21 cellular contexts compared by ENCODE assay signal in the genomic region with DNA sequence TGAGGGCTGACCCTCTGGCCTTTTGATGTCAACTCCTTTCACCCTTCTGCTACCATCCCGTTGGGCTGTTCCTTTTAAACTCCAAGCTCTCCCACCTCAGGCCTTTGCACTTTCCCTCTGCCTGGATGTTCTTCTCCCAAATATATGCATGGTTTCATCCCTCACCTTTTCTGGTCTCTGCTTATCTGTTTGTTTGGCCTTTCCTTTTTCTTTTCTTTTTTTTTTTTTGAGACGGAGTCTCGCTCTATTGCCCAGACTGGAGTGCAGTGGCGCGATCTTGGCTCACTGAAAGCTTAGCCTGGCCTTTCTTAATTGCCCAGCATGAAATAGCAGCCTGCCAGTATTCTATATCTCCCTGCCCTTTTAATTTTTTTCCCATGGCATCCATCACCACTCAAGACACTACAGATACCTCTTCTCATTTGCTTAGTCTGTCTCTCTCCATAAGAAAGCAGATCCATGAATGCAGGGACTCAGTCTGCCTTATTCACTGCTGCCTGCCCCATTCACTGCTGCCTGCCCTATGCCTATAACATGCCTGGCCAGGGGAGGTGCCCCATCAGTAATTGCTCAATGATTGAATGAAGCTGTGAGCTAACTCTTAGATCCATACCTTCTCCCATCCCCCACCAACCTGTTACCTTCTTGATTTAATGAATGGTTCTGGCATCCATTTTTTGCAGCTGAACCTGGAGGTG.
"Had no signal": no experiment of that assay in that cellular context is flagged by ENCODE, and none has a peak within 500 bp of the region (broad histone marks: within the 10 kb centered on the region; RNA-seq: fewer than 3 reads in every experiment).

No MANE protein-coding gene starts in this region.

- H3K27me3 Mint-ChIP-seq: activated naive CD8-positive, alpha-beta T cell; progenitor cell of endocrine pancreas; stimulated activated naive B cell treated with anti-CD40 and anti-IgM and Interleukin-4, amounts not matched to agents 10 μg/mL and 1 μg/mL and 100 μg/mL, for 72 hours; T-cell; type B pancreatic cell had no signal

- H3K27me3 ChIP-seq: adrenal gland, ascending aorta, brain microvascular endothelial cell, esophagus muscularis mucosa, sigmoid colon had no signal

- H3K4me3 Mint-ChIP-seq: activated naive CD8-positive, alpha-beta T cell; activated T-cell treated with anti-CD3 and anti-CD28 coated beads, Interleukin-2, amount 50 U/mL, for 72 hours; stimulated activated naive B cell treated with anti-CD40 and anti-IgM and Interleukin-4, amounts not matched to agents 10 μg/mL and 1 μg/mL and 100 μg/mL, for 72 hours; T-cell; T-helper 2 cell treated with Interferon-gamma antibody and Interleukin-4, amounts not matched to agents 5 μg/mL and 100 μg/mL, for 36 hours; type B pancreatic cell had no signal

- DNase-seq: activated CD4-positive, alpha-beta T cell treated with anti-CD3 and anti-CD28 coated beads, Interleukin-2, amount 50 U/mL, for 4 hours; activated effector memory CD4-positive, alpha-beta T cell treated with anti-CD3 and anti-CD28 coated beads, Interleukin-2, amount 50 U/mL, for 16 hours; activated T-cell treated with anti-CD3 and anti-CD28 coated beads, Interleukin-2, amount 50 U/mL, for 72 hours; adrenal gland; brain microvascular endothelial cell; central memory CD4-positive, alpha-beta T cell; effector memory CD4-positive, alpha-beta T cell; hippocampal formation; left ventricle myocardium inferior; retina; sigmoid colon; stimulated activated CD4-positive, alpha-beta T cell treated with anti-CD3 and anti-CD28 coated beads, Interleukin-15, amount 100 ng/mL, for 24 hours; stimulated activated naive B cell treated with anti-CD40 and anti-IgM and Interleukin-4, amounts not matched to agents 10 μg/mL and 1 μg/mL and 100 μg/mL, for 72 hours; T-cell had no signal

- ATAC-seq: activated T-cell treated with anti-CD3 and anti-CD28 coated beads, Interleukin-2, amount 50 U/mL, for 72 hours; stimulated activated naive B cell treated with anti-CD40 and anti-IgM and Interleukin-4, amounts not matched to agents 10 μg/mL and 1 μg/mL and 100 μg/mL, for 72 hours; T-cell had no signal

- H3K27ac Mint-ChIP-seq: activated naive CD8-positive, alpha-beta T cell; progenitor cell of endocrine pancreas; T-cell; T-helper 2 cell treated with Interferon-gamma antibody and Interleukin-4, amounts not matched to agents 5 μg/mL and 100 μg/mL, for 36 hours; type B pancreatic cell had no signal

- H3K4me3 ChIP-seq: adrenal gland, ascending aorta, esophagus muscularis mucosa, left ventricle myocardium inferior, sigmoid colon, smooth muscle cell had no signal

- H3K4me1 Mint-ChIP-seq: T-cell had no signal

- H3K9me3 ChIP-seq: adrenal gland, ascending aorta, esophagus muscularis mucosa, left ventricle myocardium inferior, sigmoid colon had no signal

- H3K4me1 ChIP-seq: adrenal gland, ascending aorta, esophagus muscularis mucosa, left ventricle myocardium inferior, sigmoid colon had no signal

- H3K27ac ChIP-seq: adrenal gland, ascending aorta, brain microvascular endothelial cell, esophagus muscularis mucosa, left ventricle myocardium inferior, sigmoid colon had no signal

- H3K9me3 Mint-ChIP-seq: activated T-cell treated with anti-CD3 and anti-CD28 coated beads, Interleukin-2, amount 50 U/mL, for 72 hours; stimulated activated naive B cell treated with anti-CD40 and anti-IgM and Interleukin-4, amounts not matched to agents 10 μg/mL and 1 μg/mL and 100 μg/mL, for 72 hours; T-cell; T-helper 2 cell treated with Interferon-gamma antibody and Interleukin-4, amounts not matched to agents 5 μg/mL and 100 μg/mL, for 36 hours; type B pancreatic cell had no signal

- H3K4me2 ChIP-seq: smooth muscle cell had no signal
